28 cellular contexts compared by ENCODE assay signal in the genomic region with DNA sequence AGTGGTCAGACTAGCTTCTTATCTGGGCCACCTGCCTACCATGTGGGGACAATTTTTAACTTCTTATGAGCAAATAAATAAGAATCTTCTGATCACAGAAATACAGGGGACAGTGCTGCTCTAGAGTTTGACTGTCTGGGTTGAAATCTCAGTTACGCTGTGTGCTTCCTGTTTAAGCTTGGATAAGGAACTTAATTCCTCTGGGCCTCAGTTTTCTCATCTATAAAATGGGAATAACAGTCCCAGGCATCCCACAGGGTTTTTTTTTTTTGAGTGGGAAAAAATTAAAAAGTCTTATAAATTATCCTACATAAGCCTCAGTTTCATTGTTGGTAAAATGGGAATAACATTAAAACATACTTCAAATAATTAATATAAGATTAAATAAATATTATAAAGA.
"Had no signal": no experiment of that assay in that cellular context is flagged by ENCODE, and none has a peak within 500 bp of the region (broad histone marks: within the 10 kb centered on the region; RNA-seq: fewer than 3 reads in every experiment).

No MANE protein-coding gene starts in this region.

- H3K27me3 Mint-ChIP-seq: dendritic cell treated with granulocyte-macrophage colony-stimulating factor and Interleukin-4, amounts not matched to agents 40 ng/mL and 50 ng/mL, for 4 days; effector memory CD8-positive, alpha-beta T cell had no signal

- ATAC-seq: effector memory CD8-positive, alpha-beta T cell; esophagus mucosa; gastrocnemius medialis; left colon; left lobe of liver; left ventricle myocardium superior; lower lobe of right lung; mucosa of descending colon had no signal

- H3K4me1 Mint-ChIP-seq: endodermal cell had no signal

- H3K79me2 ChIP-seq: hepatocyte had no signal

- H3K4me3 ChIP-seq: colonic mucosa, esophagus squamous epithelium, gastrocnemius medialis, hepatocyte, lower lobe of right lung, mucosa of descending colon had no signal

- DNase-seq: colonic mucosa; cortex of kidney; effector CD8-positive, alpha-beta T cell; effector memory CD8-positive, alpha-beta T cell; endodermal cell; erythroblast; esophagus squamous epithelium; foreskin fibroblast; foreskin melanocyte; gastrocnemius medialis; glutamatergic neuron; head of caudate nucleus; hypothalamus; immature natural killer cell; islet precursor cell; kidney; kidney glomerular epithelial cell; left colon; left ventricle myocardium superior; lower lobe of right lung; mesenchymal stem cell; mucosa of descending colon had no signal

- H3K9me3 ChIP-seq: colonic mucosa, esophagus squamous epithelium, gastrocnemius medialis, lower lobe of right lung, mucosa of descending colon had no signal

- H3K27ac Mint-ChIP-seq: dendritic cell treated with granulocyte-macrophage colony-stimulating factor and Interleukin-4, amounts not matched to agents 40 ng/mL and 50 ng/mL, for 4 days; endodermal cell; mesothelial cell of epicardium had no signal

- H3K9me3 Mint-ChIP-seq: dendritic cell treated with granulocyte-macrophage colony-stimulating factor and Interleukin-4, amounts not matched to agents 40 ng/mL and 50 ng/mL, for 4 days; effector memory CD8-positive, alpha-beta T cell; endodermal cell; mesothelial cell of epicardium had no signal

- H3K27ac ChIP-seq: colonic mucosa, epithelial cell of prostate, esophagus squamous epithelium, hepatocyte, lower lobe of right lung had no signal

- H2AFZ ChIP-seq: hepatocyte had no signal

- H3K4me1 ChIP-seq: colonic mucosa, esophagus squamous epithelium, lower lobe of right lung had no signal

- H3K27me3 ChIP-seq: colonic mucosa, esophagus squamous epithelium, gastrocnemius medialis, hepatocyte had no signal

- H3K4me2 ChIP-seq: hepatocyte had no signal

- H3K4me3 Mint-ChIP-seq: dendritic cell treated with granulocyte-macrophage colony-stimulating factor and Interleukin-4, amounts not matched to agents 40 ng/mL and 50 ng/mL, for 4 days; effector memory CD8-positive, alpha-beta T cell; endodermal cell; immature natural killer cell; mesothelial cell of epicardium had no signal
